In genomic region chr12:76192416-76192815, GRCh38 we compare ENCODE assay signal across 27 cellular contexts.
"Had no signal": no experiment of that assay in that cellular context is flagged by ENCODE, and none has a peak within 500 bp of the region (broad histone marks: within the 10 kb centered on the region; RNA-seq: fewer than 3 reads in every experiment).

No MANE protein-coding gene starts in this region.

- H3K27ac Mint-ChIP-seq: activated B cell treated with CpG ODN at 0.5 μM for 24 hours; activated CD4-positive, alpha-beta T cell treated with anti-CD3 and anti-CD28 coated beads, Interleukin-2, amount 10 ng/mL, durations not matched to agents 24 days and 14 days; activated CD8-positive, alpha-beta memory T cell treated with anti-CD3 and anti-CD28 coated beads, Interleukin-2, amount 10 ng/mL, durations not matched to agents 7 days and 5 days; activated naive CD4-positive, alpha-beta T cell treated with anti-CD3 and anti-CD28 coated beads, Interleukin-2, amount 50 U/mL, for 24 hours; activated T-cell treated with anti-CD3 and anti-CD28 coated beads, Interleukin-2, amount 50 U/mL, for 24 hours; activated T-helper 1 cell treated with anti-CD3 and anti-CD28 coated beads, Interleukin-12 subunit alpha, Interleukin-12 subunit beta, Interleukin-2, Interleukin-4 antibody, amounts not matched to agents 30 ng/mL and 10 ng/mL and 1 ng/mL, durations not matched to agents 14 hours and 24 hours and 36 hours; T-helper 17 cell had no signal

- H3K4me3 ChIP-seq: ascending aorta, body of pancreas had no signal

- H3K4me1 ChIP-seq: ascending aorta, body of pancreas had no signal

- H3K27me3 ChIP-seq: ascending aorta, body of pancreas had no signal

- DNase-seq: activated B cell treated with CpG ODN at 0.5 μM for 24 hours; activated CD4-positive, alpha-beta T cell treated with anti-CD3 and anti-CD28 coated beads for 1 hour; activated CD4-positive, alpha-beta T cell treated with anti-CD3 and anti-CD28 coated beads, Interleukin-2, amount 10 ng/mL, durations not matched to agents 24 days and 14 days; activated CD4-positive, alpha-beta T cell treated with anti-CD3 and anti-CD28 coated beads, Interleukin-2, amount 50 U/mL, for 48 hours; activated CD8-positive, alpha-beta memory T cell treated with anti-CD3 and anti-CD28 coated beads, Interleukin-2, amount 10 ng/mL, durations not matched to agents 7 days and 5 days; activated effector memory CD4-positive, alpha-beta T cell treated with Interleukin-2 at 50 U/mL for 16 hours; activated naive CD4-positive, alpha-beta T cell; activated T-cell treated with anti-CD3 and anti-CD28 coated beads, Interleukin-2, amount 50 U/mL, for 24 hours; amniotic stem cell; body of pancreas; central memory CD4-positive, alpha-beta T cell; KG1; NCI-H1105 treated with DMSO at 0.1 percent for 48 hours; NCI-H146; NCI-H187 treated with DMSO at 0.1 percent for 48 hours; NCI-H2081 treated with DMSO at 0.1 percent for 48 hours; NCI-H446; NCI-H524; SHP77; T-helper 17 cell; T-helper 9 cell had no signal

- H3K4me1 Mint-ChIP-seq: activated B cell treated with CpG ODN at 0.5 μM for 24 hours, T-helper 17 cell had no signal

- H3K9me3 ChIP-seq: body of pancreas had no signal

- H3K36me3 ChIP-seq: ascending aorta had no signal

- H3K27ac ChIP-seq: ascending aorta, body of pancreas had no signal

- H3K4me3 Mint-ChIP-seq: activated B cell treated with CpG ODN at 0.5 μM for 24 hours; activated CD4-positive, alpha-beta T cell treated with anti-CD3 and anti-CD28 coated beads, Interleukin-2, amount 10 ng/mL, durations not matched to agents 24 days and 14 days; activated CD8-positive, alpha-beta memory T cell treated with anti-CD3 and anti-CD28 coated beads, Interleukin-2, amount 10 ng/mL, durations not matched to agents 7 days and 5 days; activated naive CD4-positive, alpha-beta T cell treated with anti-CD3 and anti-CD28 coated beads, Interleukin-2, amount 50 U/mL, for 24 hours; activated T-cell treated with anti-CD3 and anti-CD28 coated beads, Interleukin-2, amount 50 U/mL, for 24 hours; activated T-helper 1 cell treated with anti-CD3 and anti-CD28 coated beads, Interleukin-12 subunit alpha, Interleukin-12 subunit beta, Interleukin-2, Interleukin-4 antibody, amounts not matched to agents 30 ng/mL and 10 ng/mL and 1 ng/mL, durations not matched to agents 14 hours and 24 hours and 36 hours; T-helper 17 cell had no signal

- H3K36me3 Mint-ChIP-seq: activated CD8-positive, alpha-beta memory T cell treated with anti-CD3 and anti-CD28 coated beads, Interleukin-2, amount 10 ng/mL, durations not matched to agents 7 days and 5 days; activated naive CD4-positive, alpha-beta T cell treated with anti-CD3 and anti-CD28 coated beads, Interleukin-2, amount 50 U/mL, for 24 hours had no signal

- FAIRE-seq: bronchial epithelial cell, RCC 7860, TTC549 had no signal

- ATAC-seq: activated CD8-positive, alpha-beta memory T cell treated with anti-CD3 and anti-CD28 coated beads, Interleukin-2, amount 10 ng/mL, durations not matched to agents 7 days and 5 days; body of pancreas; T-helper 17 cell had no signal
